Comparison of ENCODE assay signal across 8 cellular contexts in the genomic region with DNA sequence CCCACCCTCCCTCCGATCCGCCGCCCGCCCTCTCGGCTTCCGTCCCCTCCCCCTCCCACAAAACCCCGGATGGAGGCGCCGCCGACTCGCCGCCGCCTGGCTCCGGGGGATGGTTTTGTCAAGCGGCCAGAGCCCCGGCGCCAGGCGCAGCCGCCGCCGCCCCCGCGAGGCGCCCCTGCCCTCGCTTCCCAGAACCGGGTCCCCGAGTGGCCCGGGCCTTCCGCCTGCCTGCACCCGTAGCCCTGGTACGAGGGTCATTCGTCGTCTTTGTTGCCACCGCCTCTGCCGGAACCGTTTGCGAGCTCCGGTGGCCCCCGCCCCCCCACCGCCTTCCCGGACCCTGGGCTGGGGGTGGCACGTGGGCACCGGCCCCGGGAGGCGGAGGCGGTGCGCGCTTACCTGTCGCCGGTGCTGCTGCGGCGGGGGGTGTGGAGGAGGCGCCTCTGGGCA. TPM values are rescaled to one million over a fixed set of nuclear protein-coding genes. Genes with fewer than 3 reads are reported as not detected.
DNase-seq lines count a peak whose midpoint lies in the region; ATAC-seq and TF ChIP-seq lines count a peak whose summit lies in the region.

No MANE protein-coding gene starts in this region.

- H3K4me3 Mint-ChIP-seq in natural killer cell treated with Interleukin-12 subunit alpha and Interleukin-12 subunit beta and Interleukin-15 and Interleukin-18, amount 100 ng/mL, for 72 hours: peak overlapping the region; percentile 99

- H3K27ac Mint-ChIP-seq in natural killer cell treated with Interleukin-12 subunit alpha and Interleukin-12 subunit beta and Interleukin-15 and Interleukin-18, amount 100 ng/mL, for 72 hours: peak overlapping the region in 1 of 2 donors; percentile 97

- DNase-seq in AG04449 (ENCODE audit: low read depth, low spot score) (no peak), fibroblast of pulmonary artery (ENCODE audit: low read depth) (peak; percentile 71)
- peak; percentile 71 to 74 for DNase-seq in activated T-helper 1 cell treated with anti-CD3 and anti-CD28 coated beads, Interleukin-2, amount 50 U/mL, for 16 hours (ENCODE audit: low read depth in 1 of 2, low spot score in 1 of 2)
- DNase-seq in natural killer cell treated with Interleukin-12 subunit alpha and Interleukin-12 subunit beta and Interleukin-15 and Interleukin-18, amount 100 ng/mL, for 72 hours (ENCODE audit: low spot score): peak; percentile 86
- peak; percentile 80 to 93 (median 84) for DNase-seq in stimulated activated naive CD4-positive, alpha-beta T cell (lab: John Stamatoyannopoulos, UW)

- peaks cover 40 to 45% of the 10 kb centered on the region in 2 donors for H3K4me1 Mint-ChIP-seq in natural killer cell treated with Interleukin-12 subunit alpha and Interleukin-12 subunit beta and Interleukin-15 and Interleukin-18, amount 100 ng/mL, for 72 hours (ENCODE audit: low read depth in 2 of 2)

- TF ChIP-seq CTCF in AG04449 (IDR thresholded peaks at IDR 0.05; ENCODE audit: insufficient read depth, low read length, missing control alignments) (no peak), fibroblast of pulmonary artery (IDR thresholded peaks at IDR 0.05; ENCODE audit: low read length, missing control alignments) (no peak)

- ATAC-seq in GM18907 (IDR thresholded peaks at IDR 0.05; ENCODE audit: unreplicated experiment): peak; percentile 17
- ATAC-seq in HG03139 (IDR thresholded peaks at IDR 0.05; ENCODE audit: unreplicated experiment): peak; percentile 9
- ATAC-seq in natural killer cell treated with Interleukin-12 subunit alpha and Interleukin-12 subunit beta and Interleukin-15 and Interleukin-18, amount 100 ng/mL, for 72 hours: peak in 1 of 2 donors; percentile 21

- CTCF ChIA-PET in AG04449 (lab: Yijun Ruan, JAX): interaction anchor here (1.8 kb wide), 1 partner anchor 15 kb away, joined by 6 read pairs; no protein-coding TSS in a partner anchor

- H3K27me3 Mint-ChIP-seq in natural killer cell treated with Interleukin-12 subunit alpha and Interleukin-12 subunit beta and Interleukin-15 and Interleukin-18, amount 100 ng/mL, for 72 hours: no peaks in the 10 kb centered on the region

- peaks cover 8% of the 10 kb centered on the region for H3K36me3 Mint-ChIP-seq in natural killer cell treated with Interleukin-12 subunit alpha and Interleukin-12 subunit beta and Interleukin-15 and Interleukin-18, amount 100 ng/mL, for 72 hours

- POLR2A ChIA-PET in AG04449 (lab: Yijun Ruan, JAX): interaction anchor here (0.6 to 1.7 kb wide), 2 partner anchors 55 to 350 kb away, joined by 3 to 9 read pairs; no protein-coding TSS in a partner anchor

- peak overlapping the region; percentile 79 for H3K4me3 ChIP-seq in AG04449 (ENCODE audit: low read depth, low read length)
- H3K4me3 ChIP-seq in fibroblast of pulmonary artery (replicated peaks; ENCODE audit: low read depth, low read length): peak overlapping the region; percentile 75

- no peaks in the 10 kb centered on the region for H3K9me3 Mint-ChIP-seq in natural killer cell treated with Interleukin-12 subunit alpha and Interleukin-12 subunit beta and Interleukin-15 and Interleukin-18, amount 100 ng/mL, for 72 hours

TF ChIP-seq in PFSK-1, 5 proteins besides CTCF, POLR2A, EP300 and RAD21:
- TF ChIP-seq POLR2AphosphoS5 (IDR thresholded peaks at IDR 0.05; ENCODE audit: low read depth, low read length) (peak; percentile 35), TAF1 (IDR thresholded peaks at IDR 0.05; ENCODE audit: borderline replicate concordance, insufficient read depth, low read length) (no peak), SIN3A (IDR thresholded peaks at IDR 0.05; ENCODE audit: borderline replicate concordance, insufficient read depth, low read length) (0 out of 2 replicates have a peak, but pooled peaks have one; percentile 5), FOXP2 (optimal IDR thresholded peaks at IDR 0.05; ENCODE audit: borderline replicate concordance, extremely low read depth, extremely low read length, insufficient read depth) (no peak)
- TF ChIP-seq, protein P1, sequence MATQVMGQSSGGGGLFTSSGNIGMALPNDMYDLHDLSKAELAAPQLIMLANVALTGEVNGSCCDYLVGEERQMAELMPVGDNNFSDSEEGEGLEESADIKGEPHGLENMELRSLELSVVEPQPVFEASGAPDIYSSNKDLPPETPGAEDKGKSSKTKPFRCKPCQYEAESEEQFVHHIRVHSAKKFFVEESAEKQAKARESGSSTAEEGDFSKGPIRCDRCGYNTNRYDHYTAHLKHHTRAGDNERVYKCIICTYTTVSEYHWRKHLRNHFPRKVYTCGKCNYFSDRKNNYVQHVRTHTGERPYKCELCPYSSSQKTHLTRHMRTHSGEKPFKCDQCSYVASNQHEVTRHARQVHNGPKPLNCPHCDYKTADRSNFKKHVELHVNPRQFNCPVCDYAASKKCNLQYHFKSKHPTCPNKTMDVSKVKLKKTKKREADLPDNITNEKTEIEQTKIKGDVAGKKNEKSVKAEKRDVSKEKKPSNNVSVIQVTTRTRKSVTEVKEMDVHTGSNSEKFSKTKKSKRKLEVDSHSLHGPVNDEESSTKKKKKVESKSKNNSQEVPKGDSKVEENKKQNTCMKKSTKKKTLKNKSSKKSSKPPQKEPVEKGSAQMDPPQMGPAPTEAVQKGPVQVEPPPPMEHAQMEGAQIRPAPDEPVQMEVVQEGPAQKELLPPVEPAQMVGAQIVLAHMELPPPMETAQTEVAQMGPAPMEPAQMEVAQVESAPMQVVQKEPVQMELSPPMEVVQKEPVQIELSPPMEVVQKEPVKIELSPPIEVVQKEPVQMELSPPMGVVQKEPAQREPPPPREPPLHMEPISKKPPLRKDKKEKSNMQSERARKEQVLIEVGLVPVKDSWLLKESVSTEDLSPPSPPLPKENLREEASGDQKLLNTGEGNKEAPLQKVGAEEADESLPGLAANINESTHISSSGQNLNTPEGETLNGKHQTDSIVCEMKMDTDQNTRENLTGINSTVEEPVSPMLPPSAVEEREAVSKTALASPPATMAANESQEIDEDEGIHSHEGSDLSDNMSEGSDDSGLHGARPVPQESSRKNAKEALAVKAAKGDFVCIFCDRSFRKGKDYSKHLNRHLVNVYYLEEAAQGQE (IDR thresholded peaks at IDR 0.05; ENCODE audit: insufficient read depth in 1 of 2, low read depth in 2 of 2, low read length in 2 of 2): no peak

RNA-seq across cellular contexts. Expression of a gene that starts 0.3 kb away (rescaled TPM):
- 25.0 TPM for polyA plus RNA-seq in PFSK-1 (2012; ENCODE audit: insufficient read length, low read depth)
- 10 to 100 TPM; 20.4 to 23.8 TPM for total RNA-seq in natural killer cell treated with Interleukin-12 subunit alpha and Interleukin-12 subunit beta and Interleukin-15 and Interleukin-18, amount 100 ng/mL, for 72 hours
